In genomic region chr3:135989247-135989646, GRCh38 we compare ENCODE assay signal across 25 cellular contexts. TPM values are rescaled to one million over a fixed set of nuclear protein-coding genes. Genes with fewer than 3 reads are reported as not detected.
A peak's percentile ranks its signal among the peaks of the same experiment; 100 is the strongest.
DNase-seq lines count a peak whose midpoint lies in the region; ATAC-seq and TF ChIP-seq lines count a peak whose summit lies in the region.
"Had no signal": no experiment of that assay in that cellular context is flagged by ENCODE, and none has a peak within 500 bp of the region (broad histone marks: within the 10 kb centered on the region; RNA-seq: fewer than 3 reads in every experiment).

No MANE protein-coding gene starts in this region.

- intact Hi-C loops in uterus (cut with DNase I; ENCODE audit: low total_unique reads): no loop called here
- intact Hi-C loops in prostate gland (cut with DNase I): no loop called here

- H3K4me3 ChIP-seq in MG63 (no peak overlapping the region), uterus (no peak overlapping the region), prostate gland (no peak overlapping the region)
- H3K4me3 ChIP-seq: coronary artery, left ventricle myocardium inferior, tibial nerve had no signal

- no peaks in the 10 kb centered on the region for H3K36me3 ChIP-seq in MG63
- H3K36me3 ChIP-seq in uterus: no peaks in the 10 kb centered on the region
- H3K36me3 ChIP-seq in prostate gland: no peaks in the 10 kb centered on the region
- H3K36me3 ChIP-seq: left ventricle myocardium inferior, tibial nerve had no signal

- H3K27ac ChIP-seq in uterus: peak overlapping the region; percentile 36 to 43
- H3K27ac ChIP-seq in prostate gland: no peak overlapping the region
- H3K27ac ChIP-seq: coronary artery, left ventricle myocardium inferior, tibial nerve had no signal

- no peak for TF ChIP-seq POLR2A in uterus (IDR thresholded peaks at IDR 0.05)
- TF ChIP-seq POLR2A in prostate gland (IDR thresholded peaks at IDR 0.05): no peak

- ATAC-seq in GM21528 (IDR thresholded peaks at IDR 0.05; ENCODE audit: low FRiP score, unreplicated experiment): no peak
- ATAC-seq: naive thymus-derived CD8-positive, alpha-beta T cell had no signal

- TF ChIP-seq CTCF in uterus (IDR thresholded peaks at IDR 0.05) (no peak), prostate gland (IDR thresholded peaks at IDR 0.05) (no peak)

- H3K9me3 ChIP-seq in MG63 (peaks cover 3% of the 10 kb centered on the region), uterus (no peaks in the 10 kb centered on the region), prostate gland (no peaks in the 10 kb centered on the region)
- H3K9me3 ChIP-seq: tibial nerve had no signal

- DNase-seq in ELR (ENCODE audit: low read depth): peak; percentile 43
- peak; percentile 64 for DNase-seq in MG63
- DNase-seq in fibroblast of gingiva (ENCODE audit: low read depth): peak; percentile 41
- DNase-seq in uterus: no peak
- no peak for DNase-seq in hepatic stellate cell (ENCODE audit: low spot score)
- no peak for DNase-seq in prostate gland (ENCODE audit: low spot score)
- DNase-seq: activated CD4-positive, alpha-beta T cell treated with anti-CD3 and anti-CD28 coated beads, Interleukin-2, amount 50 U/mL, for 4 hours; activated naive CD4-positive, alpha-beta T cell treated with Interleukin-2 at 50 U/mL for 16 hours; amniotic stem cell; DND-41; islet precursor cell; KBM-7; left ventricle myocardium inferior; naive thymus-derived CD8-positive, alpha-beta T cell; NCI-H1436; NCI-H2081 treated with DMSO at 0.1 percent for 48 hours; NCI-H748 treated with DMSO at 0.1 percent for 48 hours; occipital lobe; retina; RPMI8226; small intestine; stimulated activated CD4-positive, alpha-beta T cell treated with anti-CD3 and anti-CD28 coated beads, Interleukin-2, amount 100 ng/mL, for 24 hours had no signal

- no peaks in the 10 kb centered on the region for H3K27me3 ChIP-seq in MG63
- H3K27me3 ChIP-seq in uterus: no peaks in the 10 kb centered on the region
- no peaks in the 10 kb centered on the region for H3K27me3 ChIP-seq in prostate gland (replicated peaks; ENCODE audit: insufficient read depth)
- H3K27me3 ChIP-seq: tibial nerve had no signal

- H3K4me1 ChIP-seq in uterus (peaks cover 0 to 7% of the 10 kb centered on the region in 2 donors), prostate gland (replicated peaks) (no peaks in the 10 kb centered on the region)

- 79% methylated on average over 2 of the region's 2 CpGs for WGBS in prostate gland

RNA-seq across cellular contexts. Expression of gene PPP2R3A, which starts 23.7 kb away (rescaled TPM):
- 10.3 and 11.3 TPM in 2 replicates for total RNA-seq in MG63 (2014; rRNA removed; shearing (Covaris generic); ENCODE audit: low replicate concordance)
- total RNA-seq in uterus (10 to 100 TPM in 3 of 4 donors, 1 to 10 TPM in 1; 8.5 to 22.9 (median 18.1) TPM), prostate gland (10 to 100 TPM in 1 of 2 donors, 1 to 10 TPM in 1; 9.0 to 25.9 TPM)

Comparison
In these comparisons a context has a peak if more than half of its experiments do, and no peak if none do; other contexts are left out.
1. DNase-seq: peak in ELR (single experiment), MG63 (single experiment) and fibroblast of gingiva (single experiment); none in uterus (0 of 2), hepatic stellate cell (single experiment) and prostate gland (single experiment).
2. H3K27ac ChIP-seq: peak in uterus (2 of 2); none in prostate gland (0 of 2).